ENCODE assay signal across 17 cellular contexts in the genomic region with DNA sequence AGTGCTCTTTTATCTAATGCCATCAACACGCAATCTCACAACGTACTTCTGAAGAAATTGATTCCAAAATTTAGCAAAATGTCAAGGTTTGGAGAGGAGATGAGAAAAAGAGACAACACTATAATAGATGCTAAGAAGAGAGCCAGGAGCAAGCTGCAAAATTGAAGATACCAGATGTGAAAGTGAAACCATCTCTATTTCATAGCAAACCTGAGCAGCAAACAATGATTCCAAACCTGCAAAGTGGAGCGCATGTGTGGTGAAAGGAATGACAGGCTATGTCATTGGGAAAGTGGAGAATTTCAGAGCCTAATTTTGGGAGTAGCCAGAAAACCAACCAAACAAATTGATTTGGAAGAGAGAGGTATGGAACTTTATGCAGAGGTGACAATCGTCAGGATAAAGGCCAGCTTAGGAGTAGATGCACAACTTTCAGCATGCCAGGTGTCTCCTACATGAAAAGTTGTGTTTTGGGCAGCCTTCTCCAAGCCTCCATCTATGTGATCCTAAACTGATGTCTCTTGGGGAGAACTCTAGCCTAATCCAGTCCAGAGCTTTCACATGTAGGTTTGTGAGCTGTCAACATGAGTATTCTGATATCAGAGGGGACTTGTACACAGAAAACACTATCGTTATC.
DNase-seq lines count a peak whose midpoint lies in the region; ATAC-seq and TF ChIP-seq lines count a peak whose summit lies in the region.
"Had no signal": no experiment of that assay in that cellular context is flagged by ENCODE, and none has a peak within 500 bp of the region (broad histone marks: within the 10 kb centered on the region; RNA-seq: fewer than 3 reads in every experiment).

No MANE protein-coding gene starts in this region.

- H3K27me3 ChIP-seq in vagina (no peaks in the 10 kb centered on the region), Karpas-422 (ENCODE audit: low read length) (no peaks in the 10 kb centered on the region)

- H3K36me3 ChIP-seq in vagina (no peaks in the 10 kb centered on the region), Karpas-422 (ENCODE audit: insufficient read depth, low read length) (no peaks in the 10 kb centered on the region)

- TF ChIP-seq CTCF in vagina (IDR thresholded peaks at IDR 0.05) = no peak

- intact Hi-C loops in vagina (cut with DNase I) = no loop called here

- H3K27ac ChIP-seq in vagina = peak overlapping the region; percentile 68
- no peak overlapping the region for H3K27ac ChIP-seq in Karpas-422 (ENCODE audit: low read length)

- H3K27me3 Mint-ChIP-seq in activated naive CD4-positive, alpha-beta T cell treated with anti-CD3 and anti-CD28 coated beads, Interleukin-2, amount 50 U/mL, for 24 hours = peaks cover 2% of the 10 kb centered on the region
- peaks cover 0 to 4% of the 10 kb centered on the region in 2 donors for H3K27me3 Mint-ChIP-seq in effector memory CD8-positive, alpha-beta T cell
- peaks cover 8% of the 10 kb centered on the region for H3K27me3 Mint-ChIP-seq in stimulated activated naive CD8-positive, alpha-beta T cell treated with anti-CD3 and anti-CD28 coated beads, Interleukin-15, amount 100 ng/mL, for 72 hours

- H3K4me1 Mint-ChIP-seq in activated naive CD4-positive, alpha-beta T cell treated with anti-CD3 and anti-CD28 coated beads, Interleukin-2, amount 50 U/mL, for 24 hours = peaks cover 17% of the 10 kb centered on the region
- H3K4me1 Mint-ChIP-seq in effector memory CD8-positive, alpha-beta T cell (ENCODE audit: low read depth in 2 of 2) = peaks cover 10 to 11% of the 10 kb centered on the region in 2 donors
- H3K4me1 Mint-ChIP-seq in stimulated activated naive CD8-positive, alpha-beta T cell treated with anti-CD3 and anti-CD28 coated beads, Interleukin-15, amount 100 ng/mL, for 72 hours = peaks cover 20% of the 10 kb centered on the region

- peaks cover 3% of the 10 kb centered on the region for H3K36me3 Mint-ChIP-seq in activated naive CD4-positive, alpha-beta T cell treated with anti-CD3 and anti-CD28 coated beads, Interleukin-2, amount 50 U/mL, for 24 hours
- no peaks in the 10 kb centered on the region for H3K36me3 Mint-ChIP-seq in effector memory CD8-positive, alpha-beta T cell (ENCODE audit: insufficient read depth)
- H3K36me3 Mint-ChIP-seq: IgD-negative memory B cell had no signal

- peak; percentile 66 for ATAC-seq in effector memory CD8-positive, alpha-beta T cell (replicated peaks)
- no peak for ATAC-seq in stimulated activated naive CD8-positive, alpha-beta T cell treated with anti-CD3 and anti-CD28 coated beads, Interleukin-15, amount 100 ng/mL, for 72 hours
- ATAC-seq: stimulated activated naive CD8-positive, alpha-beta T cell treated with anti-CD3 and anti-CD28 coated beads, Interleukin-15, Interleukin-2, amounts not matched to agents 100 U/mL and 50 U/mL, for 24 hours had no signal

- H2AFZ ChIP-seq in Karpas-422 (ENCODE audit: low read length) = no peak overlapping the region

- peak overlapping the region; percentile 65 for H3K4me3 Mint-ChIP-seq in activated naive CD4-positive, alpha-beta T cell treated with anti-CD3 and anti-CD28 coated beads, Interleukin-2, amount 50 U/mL, for 24 hours
- peak overlapping the region; percentile 68 to 70 for H3K4me3 Mint-ChIP-seq in effector memory CD8-positive, alpha-beta T cell
- H3K4me3 Mint-ChIP-seq in stimulated activated naive CD8-positive, alpha-beta T cell treated with anti-CD3 and anti-CD28 coated beads, Interleukin-15, amount 100 ng/mL, for 72 hours = peak overlapping the region in 1 of 2 donors; percentile 11
- H3K4me3 Mint-ChIP-seq: IgD-negative memory B cell had no signal

- TF ChIP-seq POLR2A in vagina (IDR thresholded peaks at IDR 0.05) = no peak

- H3K4me3 ChIP-seq in vagina (no peak overlapping the region), Karpas-422 (ENCODE audit: low read length) (no peak overlapping the region)

- H3K9me2 ChIP-seq in Karpas-422 (replicated peaks; ENCODE audit: insufficient read depth, low read length) = no peaks in the 10 kb centered on the region

- no peaks in the 10 kb centered on the region for H4K20me1 ChIP-seq in Karpas-422 (ENCODE audit: insufficient read depth, low read depth, low read length)

- H3K9me3 ChIP-seq in vagina (no peaks in the 10 kb centered on the region), Karpas-422 (ENCODE audit: low read length) (no peaks in the 10 kb centered on the region)

- no peaks in the 10 kb centered on the region for H3K79me2 ChIP-seq in Karpas-422 (ENCODE audit: low read length)

- no peak overlapping the region for H3K4me2 ChIP-seq in Karpas-422 (ENCODE audit: low read depth, low read length, poor library complexity, severe bottlenecking)

- no peak for DNase-seq in activated naive CD4-positive, alpha-beta T cell treated with anti-CD3 and anti-CD28 coated beads, Interleukin-2, amount 50 U/mL, for 16 hours
- peak; percentile 72 for DNase-seq in OCI-M1 (lab: John Stamatoyannopoulos, UW)
- DNase-seq in effector memory CD8-positive, alpha-beta T cell = peak in 1 of 3 experiments; percentile 2
- no peak for DNase-seq in vagina (ENCODE audit: extremely low spot score in 2 of 2)
- DNase-seq in stimulated activated naive CD8-positive, alpha-beta T cell treated with anti-CD3 and anti-CD28 coated beads, Interleukin-15, amount 100 ng/mL, for 72 hours = no peak
- DNase-seq in Karpas-422 = no peak
- no peak for DNase-seq in germinal center (ENCODE audit: low spot score)
- DNase-seq: activated CD4-positive, alpha-beta T cell treated with anti-CD3 and anti-CD28 coated beads for 4 hours; amniotic stem cell; C1 segment of cervical spinal cord; dermis blood vessel endothelial cell; NCI-H1694; stimulated activated CD4-positive, alpha-beta T cell treated with anti-CD3 and anti-CD28 coated beads, Interleukin-4, amount 100 ng/mL, for 4 hours; stimulated activated naive CD8-positive, alpha-beta T cell treated with anti-CD3 and anti-CD28 coated beads, Interleukin-15, Interleukin-2, amounts not matched to agents 100 U/mL and 50 U/mL, for 24 hours; SW 1271 had no signal

- H3K9ac ChIP-seq in Karpas-422 (ENCODE audit: low read length) = no peak overlapping the region

- peaks cover 4% of the 10 kb centered on the region for H3K9me3 Mint-ChIP-seq in activated naive CD4-positive, alpha-beta T cell treated with anti-CD3 and anti-CD28 coated beads, Interleukin-2, amount 50 U/mL, for 24 hours
- H3K9me3 Mint-ChIP-seq in effector memory CD8-positive, alpha-beta T cell = no peaks in the 10 kb centered on the region
- H3K9me3 Mint-ChIP-seq in stimulated activated naive CD8-positive, alpha-beta T cell treated with anti-CD3 and anti-CD28 coated beads, Interleukin-15, amount 100 ng/mL, for 72 hours = peaks cover 3 to 5% of the 10 kb centered on the region in 2 donors

- H3K27ac Mint-ChIP-seq in activated naive CD4-positive, alpha-beta T cell treated with anti-CD3 and anti-CD28 coated beads, Interleukin-2, amount 50 U/mL, for 24 hours = peak overlapping the region; percentile 1
- H3K27ac Mint-ChIP-seq in effector memory CD8-positive, alpha-beta T cell = peak overlapping the region; percentile 75 to 77
- no peak overlapping the region for H3K27ac Mint-ChIP-seq in stimulated activated naive CD8-positive, alpha-beta T cell treated with anti-CD3 and anti-CD28 coated beads, Interleukin-15, amount 100 ng/mL, for 72 hours
- H3K27ac Mint-ChIP-seq: IgD-negative memory B cell had no signal

- H3K4me1 ChIP-seq in vagina = peaks cover 41% of the 10 kb centered on the region
- peaks cover 7% of the 10 kb centered on the region for H3K4me1 ChIP-seq in Karpas-422 (ENCODE audit: low read length)

Comparison
In these comparisons a context has a peak if more than half of its experiments do, and no peak if none do; other contexts are left out.
1. H3K27ac Mint-ChIP-seq: peak in activated naive CD4-positive, alpha-beta T cell treated with anti-CD3 and anti-CD28 coated beads, Interleukin-2, amount 50 U/mL, for 24 hours (single experiment) and effector memory CD8-positive, alpha-beta T cell (2 of 2); none in stimulated activated naive CD8-positive, alpha-beta T cell treated with anti-CD3 and anti-CD28 coated beads, Interleukin-15, amount 100 ng/mL, for 72 hours (0 of 2).